ENCODE assay signal across 27 cellular contexts in the genomic region with DNA sequence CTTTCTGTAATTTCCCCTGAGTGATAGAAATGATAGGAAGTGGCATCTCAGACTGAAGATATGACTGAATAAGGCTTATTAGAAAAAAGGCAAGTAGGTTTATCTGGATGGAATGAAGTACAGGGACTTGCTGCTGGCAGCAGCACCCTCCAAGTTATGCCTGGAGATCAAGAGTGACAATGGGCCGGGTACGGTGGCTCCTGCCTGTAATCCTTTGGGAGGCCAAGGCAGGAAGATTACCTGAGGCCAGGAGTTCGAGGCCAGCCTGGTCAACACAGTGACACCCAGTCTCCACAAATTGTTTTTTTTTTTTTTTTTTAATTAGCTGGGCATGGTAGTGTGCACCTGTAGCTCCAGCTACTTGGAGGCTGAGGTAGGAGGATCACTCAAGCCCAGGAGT.
"Had no signal": no experiment of that assay in that cellular context is flagged by ENCODE, and none has a peak within 500 bp of the region (broad histone marks: within the 10 kb centered on the region; RNA-seq: fewer than 3 reads in every experiment).

No MANE protein-coding gene starts in this region.

- H3K9me3 ChIP-seq: lower lobe of right lung, neutrophil, ovary, right atrium auricular region, testis, thyroid gland, transverse colon, upper lobe of left lung, vagina had no signal

- DNase-seq: hippocampal formation; kidney glomerular epithelial cell; left cardiac atrium; lower lobe of right lung; mammary epithelial cell; mesenchymal stem cell; naive B cell; natural killer cell; nephron progenitor cell; ovary; stimulated activated CD4-positive, alpha-beta T cell treated with anti-CD3 and anti-CD28 coated beads, Interleukin-12 subunit alpha, Interleukin-12 subunit beta, amount 100 ng/mL, for 4 hours; stimulated activated CD4-positive, alpha-beta T cell treated with anti-CD3 and anti-CD28 coated beads, Interleukin-15, amount 100 ng/mL, for 24 hours; stimulated activated CD4-positive, alpha-beta T cell treated with anti-CD3 and anti-CD28 coated beads, Interleukin-2, amount 100 ng/mL, for 24 hours; stimulated activated CD4-positive, alpha-beta T cell treated with anti-CD3 and anti-CD28 coated beads, Interleukin-4, amount 100 ng/mL, for 1 hour; stimulated activated naive B cell treated with anti-CD40 and anti-IgM and Interleukin-4, amounts not matched to agents 10 μg/mL and 1 μg/mL and 100 μg/mL, for 72 hours; stimulated activated naive CD8-positive, alpha-beta T cell treated with anti-CD3 and anti-CD28 coated beads, Interleukin-15, Interleukin-2, amounts not matched to agents 100 U/mL and 50 U/mL, for 24 hours; stomach; testis; thyroid gland; transverse colon; upper lobe of left lung had no signal

- H3K4me3 ChIP-seq: lower lobe of right lung, neural progenitor cell, ovary, right atrium auricular region, smooth muscle cell, stomach, testis, thyroid gland, transverse colon, upper lobe of left lung, vagina had no signal

- ATAC-seq: left cardiac atrium; left lobe of liver; lower lobe of right lung; natural killer cell; stimulated activated naive B cell treated with anti-CD40 and anti-IgM and Interleukin-4, amounts not matched to agents 10 μg/mL and 1 μg/mL and 100 μg/mL, for 72 hours; stimulated activated naive CD8-positive, alpha-beta T cell treated with anti-CD3 and anti-CD28 coated beads, Interleukin-15, Interleukin-2, amounts not matched to agents 100 U/mL and 50 U/mL, for 24 hours had no signal

- H3K4me1 ChIP-seq: lower lobe of right lung, neural progenitor cell, right atrium auricular region, stomach, testis, thyroid gland, transverse colon, upper lobe of left lung, vagina had no signal

- H3K9ac ChIP-seq: neural progenitor cell had no signal

- H3K36me3 ChIP-seq: lower lobe of right lung, neural progenitor cell, neutrophil, ovary, right atrium auricular region, stomach, thyroid gland, transverse colon, upper lobe of left lung, vagina had no signal

- H3K4me2 ChIP-seq: neural progenitor cell, smooth muscle cell had no signal

- H3K27me3 ChIP-seq: neural progenitor cell, neutrophil, ovary, right atrium auricular region, stomach, testis, thyroid gland, transverse colon, upper lobe of left lung, vagina had no signal

- H3K27ac ChIP-seq: lower lobe of right lung, neural progenitor cell, neutrophil, ovary, right atrium auricular region, stomach, testis, thyroid gland, transverse colon, upper lobe of left lung, vagina had no signal
